9 cellular contexts compared by ENCODE assay signal in the genomic region with DNA sequence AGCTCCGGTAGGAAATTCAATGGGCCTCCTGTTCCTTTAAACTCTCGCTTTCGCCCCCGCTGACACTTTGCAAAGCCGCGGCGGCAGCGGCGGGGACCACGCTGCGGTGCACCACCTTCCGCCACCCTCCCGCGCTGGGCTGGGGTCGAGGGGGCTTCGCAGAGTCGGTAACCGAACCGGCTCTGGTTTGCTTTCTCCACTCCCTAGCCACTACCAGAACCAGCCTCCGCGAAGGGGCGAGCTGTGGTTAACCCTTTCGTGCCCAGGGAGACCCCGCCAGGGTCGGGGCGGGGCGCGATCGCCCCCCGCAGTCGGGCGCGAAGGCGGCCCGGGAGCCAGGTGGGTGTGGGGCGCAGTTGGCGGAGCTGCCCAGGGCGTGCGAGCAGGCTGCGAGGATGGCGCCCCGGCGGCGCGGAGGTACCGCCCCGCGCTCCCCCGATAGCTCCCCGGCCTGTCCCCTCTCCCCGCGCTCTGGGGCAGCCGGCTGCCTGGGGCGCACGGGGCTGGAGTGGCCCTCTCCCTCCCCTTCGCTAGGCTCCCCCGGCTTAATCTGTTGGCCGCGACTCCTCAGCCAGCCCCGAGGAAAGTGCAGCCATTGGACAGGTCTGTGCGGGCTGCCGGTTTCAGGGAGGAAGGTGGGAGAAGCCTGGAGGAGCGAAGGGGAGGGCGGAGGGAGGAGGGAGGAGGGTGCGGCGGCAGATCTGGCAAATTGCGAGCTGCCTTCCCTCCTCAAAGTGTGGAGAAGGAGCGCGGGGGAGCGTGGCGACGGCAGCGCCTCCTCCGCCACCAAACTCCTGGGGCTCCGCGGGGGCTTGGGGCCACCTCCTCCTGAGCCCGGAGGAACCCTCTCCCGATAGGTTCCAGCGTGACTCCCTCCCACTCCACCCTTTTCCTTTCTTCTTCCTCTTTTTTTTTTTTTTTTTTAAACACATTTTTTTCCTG. TPM values are rescaled to one million over a fixed set of nuclear protein-coding genes. Genes with fewer than 3 reads are reported as not detected.
DNase-seq lines count a peak whose midpoint lies in the region; FAIRE-seq and TF ChIP-seq lines count a peak whose summit lies in the region.
"Had no signal": no experiment of that assay in that cellular context is flagged by ENCODE, and none has a peak within 500 bp of the region (broad histone marks: within the 10 kb centered on the region; RNA-seq: fewer than 3 reads in every experiment).

No MANE protein-coding gene starts in this region.

- H3K4me2 ChIP-seq in endothelial cell of umbilical vein (ENCODE audit: insufficient read depth, low read length): peak overlapping the region; percentile 77
- H3K4me2 ChIP-seq in mesendoderm (ENCODE audit: low read length): peak overlapping the region; percentile 92

- dilution Hi-C loops in endothelial cell of umbilical vein (cut with MboI; ENCODE audit: extremely low pct_ligation_motif_present, low sequenced_read_pairs): no loop called here

- no peaks in the 10 kb centered on the region for H3K9me1 ChIP-seq in endothelial cell of umbilical vein (replicated peaks; ENCODE audit: control insufficient read depth, extremely low read depth, insufficient read depth, low read length)

- peak overlapping the region; percentile 85 for H3K56ac ChIP-seq in mesendoderm (ENCODE audit: low read length)

- BruUV-seq in endothelial cell of umbilical vein (replicated peaks; lab: Mats Ljungman, UMichigan): no TSS peak

- no peaks in the 10 kb centered on the region for H3K36me3 Mint-ChIP-seq in activated naive CD4-positive, alpha-beta T cell treated with anti-CD3 and anti-CD28 coated beads for 36 hours (ENCODE audit: low read depth)
- no peaks in the 10 kb centered on the region for H3K36me3 Mint-ChIP-seq in activated naive CD4-positive, alpha-beta T cell treated with anti-CD3 and anti-CD28 coated beads, Interleukin-2, amount 10 ng/mL, durations not matched to agents 7 days and 5 days

- no peaks in the 10 kb centered on the region for H3K79me1 ChIP-seq in mesendoderm (ENCODE audit: low read length)

- H3K23ac ChIP-seq in mesendoderm (ENCODE audit: low read length): no peak overlapping the region

- TF ChIP-seq POLR2A in endothelial cell of umbilical vein (IDR thresholded peaks at IDR 0.05; ENCODE audit: low read depth, low read length) (no peak), testis (IDR thresholded peaks at IDR 0.05) (no peak)

- H3K27ac ChIP-seq in endothelial cell of umbilical vein (ENCODE audit: insufficient read depth, low read depth, low read length): no peak overlapping the region
- H3K27ac ChIP-seq in mesendoderm (ENCODE audit: low read depth, low read length): peak overlapping the region; percentile 91
- peak overlapping the region; percentile 87 to 88 for H3K27ac ChIP-seq in testis

- H4K20me1 ChIP-seq in endothelial cell of umbilical vein (replicated peaks; ENCODE audit: control insufficient read depth, extremely low read depth, insufficient read depth, low read length): no peaks in the 10 kb centered on the region

- peak overlapping the region; percentile 34 for H3K4me3 Mint-ChIP-seq in activated naive CD4-positive, alpha-beta T cell treated with anti-CD3 and anti-CD28 coated beads for 36 hours
- no peak overlapping the region for H3K4me3 Mint-ChIP-seq in activated naive CD4-positive, alpha-beta T cell treated with anti-CD3 and anti-CD28 coated beads, Interleukin-2, amount 10 ng/mL, durations not matched to agents 7 days and 5 days

- no peak overlapping the region for H3K27ac Mint-ChIP-seq in activated naive CD4-positive, alpha-beta T cell treated with anti-CD3 and anti-CD28 coated beads for 36 hours
- H3K27ac Mint-ChIP-seq in activated naive CD4-positive, alpha-beta T cell treated with anti-CD3 and anti-CD28 coated beads, Interleukin-2, amount 10 ng/mL, durations not matched to agents 7 days and 5 days: no peak overlapping the region

- no peaks in the 10 kb centered on the region for H3K9me3 Mint-ChIP-seq in activated naive CD4-positive, alpha-beta T cell treated with anti-CD3 and anti-CD28 coated beads for 36 hours
- no peaks in the 10 kb centered on the region for H3K9me3 Mint-ChIP-seq in activated naive CD4-positive, alpha-beta T cell treated with anti-CD3 and anti-CD28 coated beads, Interleukin-2, amount 10 ng/mL, durations not matched to agents 7 days and 5 days

- POLR2A ChIA-PET in endothelial cell of umbilical vein (lab: Charles Lee): no interaction called here

- H4K8ac ChIP-seq in mesendoderm (ENCODE audit: low read depth, low read length): no peak overlapping the region

- H3K27me3 Mint-ChIP-seq in activated naive CD4-positive, alpha-beta T cell treated with anti-CD3 and anti-CD28 coated beads for 36 hours (ENCODE audit: low read depth): peaks cover 51% of the 10 kb centered on the region
- peaks cover 41% of the 10 kb centered on the region for H3K27me3 Mint-ChIP-seq in activated naive CD4-positive, alpha-beta T cell treated with anti-CD3 and anti-CD28 coated beads, Interleukin-2, amount 10 ng/mL, durations not matched to agents 7 days and 5 days

- H3K4me3 ChIP-seq in endothelial cell of umbilical vein (replicated peaks in 1 of 3; ENCODE audit: insufficient read depth in 1 of 3, low read depth in 1 of 3, low read length in 3 of 3) (peak overlapping the region in 2 of 3 experiments; percentile 21 to 30), mesendoderm (ENCODE audit: low read length) (peak overlapping the region; percentile 91), testis (peak overlapping the region; percentile 69 to 85)

- H3K9ac ChIP-seq in endothelial cell of umbilical vein (replicated peaks; ENCODE audit: extremely low read depth, insufficient read depth, low read length) (no peak overlapping the region), mesendoderm (ENCODE audit: low read length) (peak overlapping the region; percentile 68)

- H3K4ac ChIP-seq in mesendoderm (ENCODE audit: low read depth, low read length): peak overlapping the region; percentile 65

- H3K36me3 ChIP-seq in endothelial cell of umbilical vein (ENCODE audit: control insufficient read depth in 2 of 2, extremely low read depth in 1 of 2, insufficient read depth in 2 of 2, low read length in 2 of 2) (no peaks in the 10 kb centered on the region), mesendoderm (ENCODE audit: control insufficient read depth, insufficient read depth, low read length) (no peaks in the 10 kb centered on the region), testis (ENCODE audit: low read depth, missing control alignments) (no peaks in the 10 kb centered on the region)

- H4K5ac ChIP-seq in mesendoderm (ENCODE audit: low read length): no peak overlapping the region

- H3K9me3 ChIP-seq in endothelial cell of umbilical vein (replicated peaks; ENCODE audit: control insufficient read depth, insufficient read depth, low read length) (no peaks in the 10 kb centered on the region), testis (no peaks in the 10 kb centered on the region)

- no peaks in the 10 kb centered on the region for H3K79me2 ChIP-seq in endothelial cell of umbilical vein (ENCODE audit: control insufficient read depth, insufficient read depth, low read length)
- H3K79me2 ChIP-seq in mesendoderm (ENCODE audit: control insufficient read depth, insufficient read depth, low read length): peaks cover 13% of the 10 kb centered on the region

- intact Hi-C loops in activated naive CD4-positive, alpha-beta T cell treated with anti-CD3 and anti-CD28 coated beads for 36 hours (cut with micrococcal nuclease): no loop called here
- intact Hi-C loops in endothelial cell of umbilical vein (cut with micrococcal nuclease): loop anchor here (5.0 kb wide), 4 partner anchors 117 to 1042 kb away; no protein-coding TSS in a partner anchor
- intact Hi-C loops in testis (cut with DNase I; ENCODE audit: low total_unique reads): loop anchor here (10.0 kb wide), 1 partner anchor 949 kb away; no protein-coding TSS in a partner anchor

- peaks cover 2% of the 10 kb centered on the region for H3K4me1 ChIP-seq in endothelial cell of umbilical vein (ENCODE audit: control insufficient read depth, extremely low read depth, insufficient read depth, low read length)
- H3K4me1 ChIP-seq in mesendoderm (ENCODE audit: control insufficient read depth, low read depth, low read length): no peaks in the 10 kb centered on the region
- peaks cover 6% of the 10 kb centered on the region for H3K4me1 ChIP-seq in testis

- H2AK5ac ChIP-seq in mesendoderm (ENCODE audit: low read length): no peak overlapping the region

- WGBS in mesendoderm (ENCODE audit: extremely low coverage, insufficient coverage, low lambda C conversion rate): no CpG with 5 or more reads among the region's 79 CpGs
- 0 to 1% methylated on average over 12 to 77 of the region's 79 CpGs for WGBS in testis, 2 donors

- DNase-seq in activated naive CD4-positive, alpha-beta T cell treated with anti-CD3 and anti-CD28 coated beads for 36 hours: no peak
- DNase-seq in activated naive CD4-positive, alpha-beta T cell treated with anti-CD3 and anti-CD28 coated beads, Interleukin-2, amount 10 ng/mL, durations not matched to agents 7 days and 5 days: no peak
- DNase-seq in RCC 7860 (ENCODE audit: low spot score) (peak; percentile 38), endothelial cell of umbilical vein (ENCODE audit: low read depth, low spot score) (no peak), mesendoderm (peak; percentile 97), testis (peak; percentile 93), 8988T (no peak), NCI-H2196 treated with DMSO at 0.1 percent for 48 hours (lab: John Stamatoyannopoulos, UW; ENCODE audit: unreplicated experiment) (no peak)

- no peak overlapping the region for H2BK120ac ChIP-seq in mesendoderm (ENCODE audit: low read depth, low read length)

- CTCF ChIA-PET in activated naive CD4-positive, alpha-beta T cell treated with anti-CD3 and anti-CD28 coated beads for 36 hours (lab: Charles Lee): no interaction called here
- CTCF ChIA-PET in activated naive CD4-positive, alpha-beta T cell treated with anti-CD3 and anti-CD28 coated beads, Interleukin-2, amount 10 ng/mL, durations not matched to agents 7 days and 5 days (lab: Charles Lee): no interaction called here
- CTCF ChIA-PET in endothelial cell of umbilical vein (lab: Charles Lee): no interaction called here

- peaks cover 5% of the 10 kb centered on the region for H3K4me1 Mint-ChIP-seq in activated naive CD4-positive, alpha-beta T cell treated with anti-CD3 and anti-CD28 coated beads for 36 hours (ENCODE audit: low read depth)
- H3K4me1 Mint-ChIP-seq in activated naive CD4-positive, alpha-beta T cell treated with anti-CD3 and anti-CD28 coated beads, Interleukin-2, amount 10 ng/mL, durations not matched to agents 7 days and 5 days: peaks cover 8% of the 10 kb centered on the region

- no peak overlapping the region for H2BK15ac ChIP-seq in mesendoderm (replicated peaks; ENCODE audit: low read depth)

- TF ChIP-seq CTCF in endothelial cell of umbilical vein (IDR thresholded peaks at IDR 0.05; ENCODE audit: extremely low read depth in 1 of 2, insufficient read depth in 1 of 2, low read depth in 1 of 2, low read length in 2 of 2): no peak
- no peak for TF ChIP-seq CTCF in testis (IDR thresholded peaks at IDR 0.05)

- H3K18ac ChIP-seq in mesendoderm (ENCODE audit: low read length): peak overlapping the region; percentile 94

- FAIRE-seq in RCC 7860 (lab: Jason Lieb, UNC) (peak; percentile 14), endothelial cell of umbilical vein (lab: Jason Lieb, UNC) (no peak)
- FAIRE-seq: colon had no signal

- H2BK5ac ChIP-seq in mesendoderm (ENCODE audit: low read length): peak overlapping the region; percentile 63

- H2AFZ ChIP-seq in endothelial cell of umbilical vein (ENCODE audit: low read depth, low read length): no peak overlapping the region

- peaks cover 26 to 50% of the 10 kb centered on the region in 2 experiments for H3K27me3 ChIP-seq in endothelial cell of umbilical vein (ENCODE audit: control insufficient read depth in 2 of 2, insufficient read depth in 2 of 2, low read length in 2 of 2)
- no peaks in the 10 kb centered on the region for H3K27me3 ChIP-seq in mesendoderm (ENCODE audit: insufficient read depth, low read length, poor library complexity)
- H3K27me3 ChIP-seq in testis: no peaks in the 10 kb centered on the region

RNA-seq across cellular contexts. Expression of a gene that starts 0.5 kb away (rescaled TPM):
- total RNA-seq in activated naive CD4-positive, alpha-beta T cell treated with anti-CD3 and anti-CD28 coated beads for 36 hours: not detected
- total RNA-seq in endothelial cell of umbilical vein (0.53 and 1.2 TPM in 2 replicates), testis (10 to 100 TPM; 53.6 to 81.7 TPM)
- polyA plus RNA-seq in endothelial cell of umbilical vein (0.32 and 0.35 TPM in 2 replicates), testis (ENCODE audit: insufficient read depth, low read depth, low replicate concordance) (27.5 TPM)
- 0.23 and 0.28 TPM in 2 replicates for polyA plus RNA-seq in endothelial cell of umbilical vein (2011; cell fraction: cytosol; rRNA removed)
- 0.17 and 0.29 TPM in 2 replicates for polyA plus RNA-seq in endothelial cell of umbilical vein (2011; cell fraction: nucleus; rRNA removed)
- 0.16 TPM in 1 of 2 replicates, not detected in the other for polyA plus RNA-seq in endothelial cell of umbilical vein (2012)
- polyA minus RNA-seq in endothelial cell of umbilical vein: 0.51 and 1.4 TPM in 2 replicates
- not detected for polyA minus RNA-seq in endothelial cell of umbilical vein (2011; cell fraction: cytosol; rRNA and poly(A)+ RNA removed)
- 0.34 and 0.63 TPM in 2 replicates for polyA minus RNA-seq in endothelial cell of umbilical vein (2011; cell fraction: nucleus; rRNA and poly(A)+ RNA removed)
- 14.9 TPM for polyA plus RNA-seq in mesendoderm (2013, experiment 1 of 2)
- 15.6 TPM for polyA plus RNA-seq in mesendoderm (2013, experiment 2 of 2)

Comparison
In these comparisons a context has a peak if more than half of its experiments do, and no peak if none do; other contexts are left out.
1. DNase-seq: peak in RCC 7860 (single experiment), mesendoderm (single experiment) and testis (single experiment); none in activated naive CD4-positive, alpha-beta T cell treated with anti-CD3 and anti-CD28 coated beads for 36 hours (single experiment), activated naive CD4-positive, alpha-beta T cell treated with anti-CD3 and anti-CD28 coated beads, Interleukin-2, amount 10 ng/mL, durations not matched to agents 7 days and 5 days (single experiment), endothelial cell of umbilical vein (single experiment), 8988T (single experiment) and NCI-H2196 treated with DMSO at 0.1 percent for 48 hours (single experiment).
2. H3K4me3 ChIP-seq: peak in every context shown above with its lines; median percentile 91 in mesendoderm; 77 in testis; 26 in endothelial cell of umbilical vein.
3. RNA of a gene that starts 0.5 kb away (total RNA-seq): 53.6 to 81.7 TPM in testis; 0.53 to 1.2 TPM in endothelial cell of umbilical vein and not detected in activated naive CD4-positive, alpha-beta T cell treated with anti-CD3 and anti-CD28 coated beads for 36 hours; every median in the first group is over 10 times any median in the second.